Comparison of ENCODE assay signal across 8 cellular contexts in the genomic region with DNA sequence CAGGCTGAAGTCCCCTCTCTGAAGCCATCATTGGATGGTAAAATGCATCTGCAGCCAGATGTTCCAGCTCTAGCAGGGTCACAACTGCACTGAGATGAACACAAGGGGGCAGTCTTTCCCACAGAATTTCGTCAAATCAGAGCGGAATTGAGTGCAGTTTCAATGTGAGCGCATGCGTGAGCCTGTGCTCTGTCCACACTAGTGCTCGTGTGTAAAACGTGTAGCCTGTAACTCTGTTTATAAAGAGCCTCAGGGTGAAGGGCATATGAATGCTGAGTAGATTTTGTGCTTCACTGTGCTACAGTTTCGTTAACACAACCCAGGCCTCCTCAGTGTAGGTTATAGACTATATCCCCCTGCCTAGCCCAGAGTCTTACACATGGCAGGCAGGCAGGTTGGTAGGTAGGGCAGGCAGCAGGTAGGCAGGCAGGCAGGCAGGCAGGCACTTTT.
DNase-seq lines count a peak whose midpoint lies in the region; ATAC-seq and TF ChIP-seq lines count a peak whose summit lies in the region.

No MANE protein-coding gene starts in this region.

- H3K4me1 Mint-ChIP-seq in T-helper 17 cell, result peaks cover 5% of the 10 kb centered on the region

- H3K4me1 ChIP-seq in iPS DF 6.9 (ENCODE audit: control insufficient read depth, insufficient read depth, low read length), result no peaks in the 10 kb centered on the region

- H3K9me3 ChIP-seq in T-helper 17 cell (ENCODE audit: control insufficient read depth, low read length, poor library complexity, severe bottlenecking) (no peaks in the 10 kb centered on the region), iPS DF 6.9 (ENCODE audit: control insufficient read depth, insufficient read depth, low read length) (no peaks in the 10 kb centered on the region)

- peaks cover 39% of the 10 kb centered on the region for H3K27me3 Mint-ChIP-seq in T-helper 17 cell

- WGBS in iPS DF 6.9 (ENCODE audit: insufficient coverage, insufficient read length), result no CpG with 5 or more reads among the region's 7 CpGs

- TF ChIP-seq CTCF in NB4 (IDR thresholded peaks at IDR 0.05; ENCODE audit: low read depth, low read length), result peak; percentile 89
- peak; percentile 86 for TF ChIP-seq CTCF in astrocyte of the cerebellum (IDR thresholded peaks at IDR 0.05; ENCODE audit: low read depth, low read length, missing control alignments)

- in situ Hi-C loops in astrocyte of the cerebellum (cut with HindIII; ENCODE audit: low sequenced_read_pairs), result no loop called here

- no peak overlapping the region for H3K4me3 Mint-ChIP-seq in T-helper 17 cell

- H3K4me3 ChIP-seq in NB4 (ENCODE audit: low read depth, low read length) (no peak overlapping the region), astrocyte of the cerebellum (ENCODE audit: low read depth, low read length) (no peak overlapping the region), iPS DF 6.9 (ENCODE audit: low read length) (no peak overlapping the region)

- TF ChIP-seq POLR2A in NB4 (IDR thresholded peaks at IDR 0.05; ENCODE audit: extremely low read depth, insufficient read length), result no peak

- no peaks in the 10 kb centered on the region for H3K27me3 ChIP-seq in iPS DF 6.9 (ENCODE audit: control insufficient read depth, insufficient read depth, low read length)

- peak; percentile 94 for ATAC-seq in HG02623 (IDR thresholded peaks at IDR 0.05; ENCODE audit: unreplicated experiment)
- ATAC-seq in T-helper 17 cell, result peak; percentile 99

- no peaks in the 10 kb centered on the region for H3K36me3 ChIP-seq in iPS DF 6.9 (ENCODE audit: control insufficient read depth, insufficient read depth, low read length)

- H3K36me3 Mint-ChIP-seq in T-helper 17 cell (ENCODE audit: low read depth), result no peaks in the 10 kb centered on the region

- H3K27ac Mint-ChIP-seq in T-helper 17 cell, result peak overlapping the region; percentile 69

- H3K27ac ChIP-seq in iPS DF 6.9 (ENCODE audit: low read length), result no peak overlapping the region

- DNase-seq in NCI-H2196 (lab: John Stamatoyannopoulos, UW; ENCODE audit: unreplicated experiment) (peak; percentile 9), NCI-H2196 treated with DMSO at 0.1 percent for 48 hours (lab: John Stamatoyannopoulos, UW; ENCODE audit: unreplicated experiment) (no peak), NB4 (ENCODE audit: low read depth) (peak; percentile 88), T-helper 17 cell (peak; percentile 42 to 60 (median 52)), astrocyte of the cerebellum (ENCODE audit: low read depth) (peak; percentile 70), iPS DF 6.9 (ENCODE audit: low read depth, low spot score) (peak; percentile 84)
- DNase-seq in stimulated activated CD4-positive, alpha-beta T cell treated with anti-CD3 and anti-CD28 coated beads, Interleukin-12 subunit alpha, Interleukin-12 subunit beta, amount 100 ng/mL, for 24 hours (ENCODE audit: low read depth in 2 of 2), result peak; percentile 48 to 63
